Comparison of ENCODE assay signal across 1 cellular context in genomic region chr5:170219615-170220014, GRCh38.
TF ChIP-seq lines count a peak whose summit lies in the region.

No MANE protein-coding gene starts in this region.

TF ChIP-seq in endothelial cell of umbilical vein, 7 proteins besides CTCF, POLR2A, EP300 and RAD21 (continued from another document):
- no peak for TF ChIP-seq MYC (IDR thresholded peaks at IDR 0.05; ENCODE audit: low read depth, low read length)
- peak; percentile 71 for TF ChIP-seq GATA2 (IDR thresholded peaks at IDR 0.05; ENCODE audit: insufficient read depth, insufficient read length, low read depth, low read length)
- TF ChIP-seq POLR2AphosphoS5 (IDR thresholded peaks at IDR 0.05; ENCODE audit: insufficient read depth, low read depth, low read length), result peak; percentile 55
- peak; percentile 75 for TF ChIP-seq JUN (IDR thresholded peaks at IDR 0.05; ENCODE audit: borderline replicate concordance, insufficient read depth, insufficient read length, low read depth)
- peak; percentile 98 for TF ChIP-seq FOS (IDR thresholded peaks at IDR 0.05; ENCODE audit: borderline replicate concordance, insufficient read depth, low read length)
